22 cellular contexts compared by ENCODE assay signal in genomic region chr2:186532891-186533290, GRCh38. TPM values are rescaled to one million over a fixed set of nuclear protein-coding genes. Genes with fewer than 3 reads are reported as not detected.
A peak's percentile ranks its signal among the peaks of the same experiment; 100 is the strongest.
DNase-seq lines count a peak whose midpoint lies in the region; ATAC-seq, FAIRE-seq and TF ChIP-seq lines count a peak whose summit lies in the region.
"Had no signal": no experiment of that assay in that cellular context is flagged by ENCODE, and none has a peak within 500 bp of the region (broad histone marks: within the 10 kb centered on the region; RNA-seq: fewer than 3 reads in every experiment).

No MANE protein-coding gene starts in this region.

- no peak overlapping the region for H3K14ac ChIP-seq in IMR-90 (replicated peaks; ENCODE audit: low read depth, low read length)

- H3K4me3 ChIP-seq in IMR-90 (ENCODE audit: insufficient read depth, low read depth, low read length) (no peak overlapping the region), brain microvascular endothelial cell (ENCODE audit: low read depth, low read length) (no peak overlapping the region), keratinocyte (ENCODE audit: control insufficient read depth in 2 of 3, extremely low read depth in 1 of 3, insufficient read depth in 2 of 3, low read depth in 1 of 3, low read length in 3 of 3) (no peak overlapping the region), stomach (no peak overlapping the region), kidney (ENCODE audit: low read length in 2 of 2) (no peak overlapping the region)
- H3K4me3 ChIP-seq: BLaER1, esophagus muscularis mucosa, psoas muscle, smooth muscle cell, upper lobe of left lung had no signal

- H2AK9ac ChIP-seq in IMR-90 (replicated peaks; ENCODE audit: low read depth, low read length, poor library complexity): no peak overlapping the region

- no peak overlapping the region for H2AK5ac ChIP-seq in IMR-90 (ENCODE audit: low read depth, low read length)

- H3K23ac ChIP-seq in IMR-90 (ENCODE audit: low read depth, low read length): no peak overlapping the region

- H4K20me1 ChIP-seq in IMR-90 (ENCODE audit: insufficient read depth, low read length) (no peaks in the 10 kb centered on the region), keratinocyte (ENCODE audit: control insufficient read depth, extremely low read depth, insufficient read depth, low read length) (no peaks in the 10 kb centered on the region)
- H4K20me1 ChIP-seq: BLaER1 had no signal

- H3K36me3 Mint-ChIP-seq in activated CD8-positive, alpha-beta T cell treated with anti-CD3 and anti-CD28 coated beads, Interleukin-2, amount 10 ng/mL, durations not matched to agents 7 days and 5 days (ENCODE audit: low read depth): no peaks in the 10 kb centered on the region
- H3K36me3 Mint-ChIP-seq: T-cell had no signal

- no peak for TF ChIP-seq CTCF in IMR-90 (conservative IDR thresholded peaks at IDR 0.05; ENCODE audit: low read depth, low read length)
- TF ChIP-seq CTCF in brain microvascular endothelial cell (IDR thresholded peaks at IDR 0.05; ENCODE audit: low read depth, low read length, missing control alignments): no peak
- no peak for TF ChIP-seq CTCF in keratinocyte (optimal IDR thresholded peaks at IDR 0.05 in 1 of 3, IDR thresholded peaks at IDR 0.05 in 1 of 3, conservative IDR thresholded peaks at IDR 0.05 in 1 of 3; ENCODE audit: extremely low read depth in 1 of 3, insufficient read depth in 2 of 3, low read length in 3 of 3)
- no peak for TF ChIP-seq CTCF in stomach (IDR thresholded peaks at IDR 0.05)
- no peak for TF ChIP-seq CTCF in kidney (IDR thresholded peaks at IDR 0.05; ENCODE audit: borderline replicate concordance, extremely low read depth, insufficient read depth)

- TF ChIP-seq RAD21 in IMR-90 (IDR thresholded peaks at IDR 0.05; ENCODE audit: low read length): no peak

- H3K27me3 ChIP-seq in IMR-90 (ENCODE audit: control insufficient read depth, insufficient read depth, low read length) (no peaks in the 10 kb centered on the region), brain microvascular endothelial cell (replicated peaks) (no peaks in the 10 kb centered on the region), keratinocyte (ENCODE audit: control insufficient read depth, extremely low read depth, insufficient read depth, low read length) (no peaks in the 10 kb centered on the region), stomach (no peaks in the 10 kb centered on the region)
- H3K27me3 ChIP-seq: BLaER1, esophagus muscularis mucosa, upper lobe of left lung had no signal

- no peaks in the 10 kb centered on the region for H3K79me1 ChIP-seq in IMR-90 (ENCODE audit: low read depth in 1 of 2, low read length in 2 of 2)

- H2BK120ac ChIP-seq in IMR-90 (ENCODE audit: low read depth, low read length): no peak overlapping the region

- no peaks in the 10 kb centered on the region for H3K36me3 ChIP-seq in IMR-90 (ENCODE audit: control insufficient read depth, insufficient read depth, low read length)
- H3K36me3 ChIP-seq in brain microvascular endothelial cell (replicated peaks): no peaks in the 10 kb centered on the region
- no peaks in the 10 kb centered on the region for H3K36me3 ChIP-seq in keratinocyte (ENCODE audit: control insufficient read depth in 2 of 2, extremely low read depth in 1 of 2, insufficient read depth in 2 of 2, low read length in 2 of 2)
- no peaks in the 10 kb centered on the region for H3K36me3 ChIP-seq in stomach
- no peaks in the 10 kb centered on the region for H3K36me3 ChIP-seq in kidney (ENCODE audit: control insufficient read depth in 1 of 2, insufficient read depth in 2 of 2, low read length in 2 of 2)
- H3K36me3 ChIP-seq: BLaER1, esophagus muscularis mucosa, upper lobe of left lung had no signal

- intact Hi-C loops in IMR-90 (cut with micrococcal nuclease) (no loop called here), stomach (cut with DNase I; ENCODE audit: low total_unique reads) (no loop called here), kidney (cut with DNase I) (no loop called here)

- no peak overlapping the region for H3K4ac ChIP-seq in IMR-90 (ENCODE audit: low read depth, low read length)

- H3K9me3 ChIP-seq in IMR-90 (ENCODE audit: control insufficient read depth, insufficient read depth, low read length): no peaks in the 10 kb centered on the region
- no peaks in the 10 kb centered on the region for H3K9me3 ChIP-seq in keratinocyte (ENCODE audit: control insufficient read depth, low read depth, low read length)
- no peaks in the 10 kb centered on the region for H3K9me3 ChIP-seq in stomach
- H3K9me3 ChIP-seq in kidney (ENCODE audit: control insufficient read depth in 1 of 2, low read length in 2 of 2): no peaks in the 10 kb centered on the region
- H3K9me3 ChIP-seq: BLaER1, esophagus muscularis mucosa, psoas muscle, upper lobe of left lung had no signal

- no peak overlapping the region for H2BK15ac ChIP-seq in IMR-90 (ENCODE audit: low read depth, low read length)

- H4K8ac ChIP-seq in IMR-90 (ENCODE audit: low read depth in 2 of 2, low read length in 2 of 2): no peak overlapping the region

- BruUV-seq in IMR-90 (replicated peaks; lab: Mats Ljungman, UMichigan): no TSS peak

- no peak overlapping the region for H4K91ac ChIP-seq in IMR-90 (ENCODE audit: insufficient read depth, low read depth, low read length)

- H2BK20ac ChIP-seq in IMR-90 (ENCODE audit: low read depth, low read length): no peak overlapping the region

- H2AFZ ChIP-seq in IMR-90 (replicated peaks; ENCODE audit: low read length, poor library complexity) (peak overlapping the region; percentile 49), keratinocyte (ENCODE audit: control insufficient read depth, low read length) (no peak overlapping the region)

- H3K79me2 ChIP-seq in keratinocyte (ENCODE audit: control insufficient read depth, insufficient read depth, low read length): no peaks in the 10 kb centered on the region

- H3K27ac ChIP-seq in IMR-90 (ENCODE audit: insufficient read depth, low read length) (no peak overlapping the region), brain microvascular endothelial cell (peak overlapping the region; percentile 36), keratinocyte (ENCODE audit: control insufficient read depth, insufficient read depth, low read length) (no peak overlapping the region), stomach (peak overlapping the region; percentile 5 to 60 (median 15)), kidney (ENCODE audit: low read depth in 2 of 2, low read length in 2 of 2) (no peak overlapping the region)
- H3K27ac ChIP-seq: BLaER1, esophagus muscularis mucosa, psoas muscle, upper lobe of left lung had no signal

- H3K9ac ChIP-seq in IMR-90 (ENCODE audit: low read depth, low read length): no peak overlapping the region
- H3K9ac ChIP-seq in keratinocyte (ENCODE audit: control insufficient read depth, extremely low read depth, insufficient read depth, low read length): no peak overlapping the region
- H3K9ac ChIP-seq in kidney (ENCODE audit: low read length in 2 of 2): no peak overlapping the region
- H3K9ac ChIP-seq: BLaER1 had no signal

- DNase-seq in IMR-90 (no peak), brain microvascular endothelial cell (peak; percentile 49), keratinocyte (ENCODE audit: low read depth, low spot score) (no peak), stomach (no peak), NCI-H1417 treated with DMSO at 0.1 percent for 48 hours (lab: John Stamatoyannopoulos, UW) (no peak), kidney (no peak)
- DNase-seq in activated CD8-positive, alpha-beta T cell treated with anti-CD3 and anti-CD28 coated beads, Interleukin-2, amount 10 ng/mL, durations not matched to agents 7 days and 5 days: no peak
- DNase-seq: activated CD4-positive, alpha-beta T cell treated with anti-CD3 and anti-CD28 coated beads, Interleukin-2, amount 10 ng/mL, durations not matched to agents 7 days and 5 days; central memory CD4-positive, alpha-beta T cell; HFFc6; NCI-H1436; NCI-H2171; NCI-H748 treated with DMSO at 0.1 percent for 48 hours; psoas muscle; SHP77; stimulated activated CD4-positive, alpha-beta T cell treated with anti-CD3 and anti-CD28 coated beads, Interleukin-4, amount 100 ng/mL, for 1 hour; stimulated activated naive CD8-positive, alpha-beta T cell treated with anti-CD3 and anti-CD28 coated beads, Interleukin-15, amount 100 ng/mL, for 72 hours; T-cell; upper lobe of left lung had no signal

- H3K56ac ChIP-seq in IMR-90 (ENCODE audit: extremely low read depth, insufficient read depth, low read length): no peak overlapping the region

- TF ChIP-seq EP300 in stomach (IDR thresholded peaks at IDR 0.05): no peak

- no peak overlapping the region for H3K18ac ChIP-seq in IMR-90 (ENCODE audit: low read depth, low read length)

- H3K27ac Mint-ChIP-seq in activated CD8-positive, alpha-beta T cell treated with anti-CD3 and anti-CD28 coated beads, Interleukin-2, amount 10 ng/mL, durations not matched to agents 7 days and 5 days: no peak overlapping the region
- H3K27ac Mint-ChIP-seq: activated CD4-positive, alpha-beta T cell treated with anti-CD3 and anti-CD28 coated beads, Interleukin-2, amount 10 ng/mL, durations not matched to agents 7 days and 5 days; HFFc6; stimulated activated naive CD8-positive, alpha-beta T cell treated with anti-CD3 and anti-CD28 coated beads, Interleukin-15, amount 100 ng/mL, for 72 hours; T-cell had no signal

- POLR2A ChIA-PET in IMR-90 (lab: Charles Lee; ENCODE audit: unreplicated experiment): no interaction called here
- POLR2A ChIA-PET in activated CD8-positive, alpha-beta T cell treated with anti-CD3 and anti-CD28 coated beads, Interleukin-2, amount 10 ng/mL, durations not matched to agents 7 days and 5 days (lab: Charles Lee): no interaction called here

- no CpG with 5 or more reads among the region's 1 CpG for WGBS in IMR-90 (ENCODE audit: extremely low coverage in 2 of 2, insufficient read length in 1 of 2), 2 experiments
- WGBS in stomach, 5 donors: 35 to 45% (median 41%) methylated on average over 1 of the region's 1 CpG

- no peak overlapping the region for H3K4me2 ChIP-seq in IMR-90 (ENCODE audit: low read depth, low read length)
- no peak overlapping the region for H3K4me2 ChIP-seq in keratinocyte (ENCODE audit: control insufficient read depth, extremely low read depth, insufficient read depth, low read depth, low read length)
- H3K4me2 ChIP-seq: BLaER1, smooth muscle cell had no signal

- H3K4me1 Mint-ChIP-seq in activated CD8-positive, alpha-beta T cell treated with anti-CD3 and anti-CD28 coated beads, Interleukin-2, amount 10 ng/mL, durations not matched to agents 7 days and 5 days (ENCODE audit: low read depth): no peaks in the 10 kb centered on the region
- H3K4me1 Mint-ChIP-seq: activated CD4-positive, alpha-beta T cell treated with anti-CD3 and anti-CD28 coated beads, Interleukin-2, amount 10 ng/mL, durations not matched to agents 7 days and 5 days; stimulated activated naive CD8-positive, alpha-beta T cell treated with anti-CD3 and anti-CD28 coated beads, Interleukin-15, amount 100 ng/mL, for 72 hours; T-cell had no signal

- H3K4me1 ChIP-seq in IMR-90 (ENCODE audit: control insufficient read depth, insufficient read depth, low read length) (peaks cover 3% of the 10 kb centered on the region; the same call in 1 of the 2 replicates), keratinocyte (ENCODE audit: control insufficient read depth, extremely low read depth, insufficient read depth, low read length) (no peaks in the 10 kb centered on the region), stomach (peaks cover 0 to 33% (median 18%) of the 10 kb centered on the region in 4 donors), kidney (ENCODE audit: control insufficient read depth in 1 of 2, insufficient read depth in 1 of 2, low read depth in 1 of 2, low read length in 2 of 2) (no peaks in the 10 kb centered on the region)
- H3K4me1 ChIP-seq: BLaER1, esophagus muscularis mucosa, psoas muscle had no signal

- no peak overlapping the region for H3K4me3 Mint-ChIP-seq in activated CD8-positive, alpha-beta T cell treated with anti-CD3 and anti-CD28 coated beads, Interleukin-2, amount 10 ng/mL, durations not matched to agents 7 days and 5 days
- H3K4me3 Mint-ChIP-seq: activated CD4-positive, alpha-beta T cell treated with anti-CD3 and anti-CD28 coated beads, Interleukin-2, amount 10 ng/mL, durations not matched to agents 7 days and 5 days; HFFc6; stimulated activated naive CD8-positive, alpha-beta T cell treated with anti-CD3 and anti-CD28 coated beads, Interleukin-15, amount 100 ng/mL, for 72 hours; T-cell had no signal

- no peak for ATAC-seq in IMR-90 (ENCODE audit: low read depth)
- ATAC-seq in activated CD8-positive, alpha-beta T cell treated with anti-CD3 and anti-CD28 coated beads, Interleukin-2, amount 10 ng/mL, durations not matched to agents 7 days and 5 days: no peak
- ATAC-seq: psoas muscle; stimulated activated naive CD8-positive, alpha-beta T cell treated with anti-CD3 and anti-CD28 coated beads, Interleukin-15, amount 100 ng/mL, for 72 hours; T-cell had no signal

- CTCF ChIA-PET in IMR-90 (lab: Yijun Ruan, JAX): no interaction called here
- CTCF ChIA-PET in activated CD8-positive, alpha-beta T cell treated with anti-CD3 and anti-CD28 coated beads, Interleukin-2, amount 10 ng/mL, durations not matched to agents 7 days and 5 days (lab: Charles Lee): no interaction called here

- dilution Hi-C loops in IMR-90 (cut with HindIII; ENCODE audit: low sequenced_read_pairs, unreplicated experiment) (no loop called here), keratinocyte (cut with MboI; ENCODE audit: extremely low pct_ligation_motif_present, low sequenced_read_pairs) (no loop called here)

- no peak for TF ChIP-seq POLR2A in IMR-90 (IDR thresholded peaks at IDR 0.05; ENCODE audit: low read depth, low read length)
- TF ChIP-seq POLR2A in stomach (IDR thresholded peaks at IDR 0.05): no peak

- H4K5ac ChIP-seq in IMR-90 (ENCODE audit: low read depth, low read length): no peak overlapping the region

- in situ Hi-C loops in IMR-90 (cut with MboI; ENCODE audit: low sequenced_read_pairs) (no loop called here), brain microvascular endothelial cell (cut with HindIII; ENCODE audit: low pct_ligation_motif_present, low sequenced_read_pairs) (no loop called here)

- H3K9me1 ChIP-seq in IMR-90 (ENCODE audit: insufficient read depth, low read length) (no peaks in the 10 kb centered on the region), keratinocyte (ENCODE audit: control insufficient read depth, extremely low read depth, insufficient read depth, low read length) (no peaks in the 10 kb centered on the region)

- peak; percentile 46 for FAIRE-seq in keratinocyte (lab: Jason Lieb, UNC)
- no peak for FAIRE-seq in kidney (lab: Jason Lieb, UNC)

- H3K9me3 Mint-ChIP-seq in activated CD8-positive, alpha-beta T cell treated with anti-CD3 and anti-CD28 coated beads, Interleukin-2, amount 10 ng/mL, durations not matched to agents 7 days and 5 days (ENCODE audit: insufficient read depth): no peaks in the 10 kb centered on the region
- H3K9me3 Mint-ChIP-seq: activated CD4-positive, alpha-beta T cell treated with anti-CD3 and anti-CD28 coated beads, Interleukin-2, amount 10 ng/mL, durations not matched to agents 7 days and 5 days; HFFc6; stimulated activated naive CD8-positive, alpha-beta T cell treated with anti-CD3 and anti-CD28 coated beads, Interleukin-15, amount 100 ng/mL, for 72 hours; T-cell had no signal

- no peaks in the 10 kb centered on the region for H3K27me3 Mint-ChIP-seq in activated CD8-positive, alpha-beta T cell treated with anti-CD3 and anti-CD28 coated beads, Interleukin-2, amount 10 ng/mL, durations not matched to agents 7 days and 5 days (ENCODE audit: low read depth)
- H3K27me3 Mint-ChIP-seq: stimulated activated naive CD8-positive, alpha-beta T cell treated with anti-CD3 and anti-CD28 coated beads, Interleukin-15, amount 100 ng/mL, for 72 hours had no signal

- no peak overlapping the region for H2BK5ac ChIP-seq in IMR-90 (ENCODE audit: low read depth, low read length, poor library complexity, severe bottlenecking)

RNA-seq across cellular contexts. Expression of gene ZC3H15, which starts 46.8 kb away (rescaled TPM):
- total RNA-seq in IMR-90 (2012; rRNA removed): 22.9 and 65.0 TPM in 2 replicates
- 40.2 and 47.4 TPM in 2 replicates for polyA plus RNA-seq in IMR-90 (2012; rRNA removed)
- 3.8 and 13.1 TPM in 2 replicates for polyA plus RNA-seq in IMR-90 (2012; cell fraction: cytosol; rRNA removed)
- 4.2 and 41.0 TPM in 2 replicates for polyA plus RNA-seq in IMR-90 (2012; cell fraction: nucleus; rRNA removed; ENCODE audit: low replicate concordance)
- polyA plus RNA-seq in keratinocyte: 57.7 to 116 TPM (median 74.9 TPM) in 3 replicates
- 363 TPM for polyA plus RNA-seq in keratinocyte (2011; ENCODE audit: low read depth)
- 80.8 and 167 TPM in 2 replicates for polyA plus RNA-seq in keratinocyte (2011; cell fraction: cytosol; rRNA removed)
- 52.7 and 84.8 TPM in 2 replicates for polyA plus RNA-seq in keratinocyte (2011; cell fraction: nucleus; rRNA removed)
- polyA plus RNA-seq in keratinocyte (2012; ENCODE audit: low replicate concordance): 74.9 and 78.9 TPM in 2 replicates
- polyA minus RNA-seq in keratinocyte: 6.0 to 48.8 TPM (median 24.6 TPM) in 3 replicates
- 68.1 TPM for polyA minus RNA-seq in keratinocyte (2011; cell fraction: cytosol; rRNA and poly(A)+ RNA removed)
- polyA minus RNA-seq in keratinocyte (2011; cell fraction: nucleus; rRNA and poly(A)+ RNA removed): 12.2 and 23.7 TPM in 2 replicates
- total RNA-seq in stomach: 100 to 1,000 TPM in 1 of 5 donors, 10 to 100 TPM in 4; 40.9 to 162 (median 46.1) TPM
- polyA plus RNA-seq in stomach: 10 to 100 TPM; 41.5 to 65.1 (median 45.7) TPM
- 10 to 100 TPM; 68.1 to 73.7 TPM for total RNA-seq in activated CD8-positive, alpha-beta T cell treated with anti-CD3 and anti-CD28 coated beads, Interleukin-2, amount 10 ng/mL, durations not matched to agents 7 days and 5 days
- total RNA-seq in kidney: 45.3 TPM
- 51.5 TPM for polyA plus RNA-seq in kidney (ENCODE audit: insufficient read depth, low read depth, low replicate concordance)

RNA-seq across cellular contexts. Expression of gene ITGAV, which starts 57.0 kb away (rescaled TPM):
- total RNA-seq in IMR-90 (2012; rRNA removed) (181 and 204 TPM in 2 replicates), stomach (100 to 1,000 TPM in 4 of 5 donors, 10 to 100 TPM in 1; 46.9 to 393 (median 129) TPM), kidney (99.0 TPM)
- polyA plus RNA-seq in IMR-90 (2012; rRNA removed) (45.8 and 51.4 TPM in 2 replicates), keratinocyte (63.7 to 114 TPM (median 76.6 TPM) in 3 replicates), stomach (10 to 100 TPM in 2 of 3 donors, 1 to 10 TPM in 1; 7.8 to 14.2 (median 11.7) TPM), kidney (ENCODE audit: insufficient read depth, low read depth, low replicate concordance) (26.3 TPM)
- polyA plus RNA-seq in IMR-90 (2012; cell fraction: cytosol; rRNA removed): 12.4 and 14.0 TPM in 2 replicates
- 9.3 and 71.1 TPM in 2 replicates for polyA plus RNA-seq in IMR-90 (2012; cell fraction: nucleus; rRNA removed; ENCODE audit: low replicate concordance)
- 42.8 TPM for polyA plus RNA-seq in keratinocyte (2011; ENCODE audit: low read depth)
- polyA plus RNA-seq in keratinocyte (2011; cell fraction: cytosol; rRNA removed): 12.1 and 23.3 TPM in 2 replicates
- polyA plus RNA-seq in keratinocyte (2011; cell fraction: nucleus; rRNA removed): 107 and 140 TPM in 2 replicates
- polyA plus RNA-seq in keratinocyte (2012; ENCODE audit: low replicate concordance): 27.5 and 58.3 TPM in 2 replicates
- 70.7 to 212 TPM (median 171 TPM) in 3 replicates for polyA minus RNA-seq in keratinocyte
- 82.9 TPM for polyA minus RNA-seq in keratinocyte (2011; cell fraction: cytosol; rRNA and poly(A)+ RNA removed)
- polyA minus RNA-seq in keratinocyte (2011; cell fraction: nucleus; rRNA and poly(A)+ RNA removed): 321 and 568 TPM in 2 replicates
- 1 to 10 TPM; 4.9 to 5.6 TPM for total RNA-seq in activated CD8-positive, alpha-beta T cell treated with anti-CD3 and anti-CD28 coated beads, Interleukin-2, amount 10 ng/mL, durations not matched to agents 7 days and 5 days

Comparison
In these comparisons a context has a peak if more than half of its experiments do, and no peak if none do; other contexts are left out.
1. H3K27ac ChIP-seq: peak in brain microvascular endothelial cell (single experiment) and stomach (5 of 5); none in IMR-90 (single experiment), keratinocyte (single experiment) and kidney (0 of 2).
2. RNA of gene ITGAV, which starts 57.0 kb away (total RNA-seq): 181 to 204 TPM in IMR-90, 46.9 to 393 TPM in stomach and 99.0 TPM in kidney (single experiment); 4.9 to 5.6 TPM in activated CD8-positive, alpha-beta T cell treated with anti-CD3 and anti-CD28 coated beads, Interleukin-2, amount 10 ng/mL, durations not matched to agents 7 days and 5 days; every median in the first group is over 4 times any median in the second.